18 cellular contexts compared by ENCODE assay signal in the genomic region with DNA sequence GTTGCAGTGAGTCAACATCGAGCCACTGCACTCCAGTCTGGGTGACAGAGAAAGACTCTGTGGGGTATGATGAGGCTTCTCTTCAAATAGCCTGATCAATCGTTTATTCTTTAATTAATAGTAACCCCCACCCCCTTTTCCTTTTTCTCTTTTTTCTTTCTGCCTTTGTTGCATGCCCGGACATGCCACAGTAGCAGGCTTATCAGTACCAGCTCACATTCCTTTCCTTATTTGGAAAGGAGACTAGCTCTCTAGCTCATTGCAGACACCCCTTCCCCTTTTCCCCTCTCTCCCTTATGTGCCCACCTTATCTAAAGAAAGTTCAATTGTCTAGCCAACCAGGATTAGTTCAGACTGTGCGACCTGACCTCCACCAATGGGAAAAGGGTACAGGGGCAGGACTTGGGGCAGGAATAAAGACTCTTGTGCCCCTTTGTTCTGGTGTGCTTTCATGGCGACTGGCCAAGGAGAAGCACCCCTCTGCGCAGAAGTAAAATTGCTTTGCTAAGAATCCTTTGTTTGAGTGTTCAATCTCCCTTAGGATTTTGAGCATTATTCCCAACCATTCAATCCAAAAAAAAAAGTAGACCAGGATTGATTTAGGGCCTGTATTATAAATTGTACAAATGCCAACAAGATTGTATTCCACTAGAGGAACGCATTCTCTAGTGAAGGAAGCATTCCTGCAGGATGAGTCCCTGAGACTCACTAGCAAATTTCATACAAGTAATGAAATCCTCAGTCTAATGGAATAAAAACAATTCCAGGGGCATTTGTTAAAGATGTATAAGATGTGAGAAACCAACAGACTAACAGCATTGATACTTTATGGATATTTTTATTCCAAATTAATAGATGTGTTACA.
DNase-seq lines count a peak whose midpoint lies in the region; ATAC-seq, FAIRE-seq and TF ChIP-seq lines count a peak whose summit lies in the region.
"Had no signal": no experiment of that assay in that cellular context is flagged by ENCODE, and none has a peak within 500 bp of the region (broad histone marks: within the 10 kb centered on the region; RNA-seq: fewer than 3 reads in every experiment).

No MANE protein-coding gene starts in this region.

- H2AK9ac ChIP-seq in IMR-90 (replicated peaks; ENCODE audit: low read depth, low read length, poor library complexity) = peak overlapping the region; percentile 91

- peaks cover 2% of the 10 kb centered on the region for H3K9me3 ChIP-seq in AG04450 (ENCODE audit: control insufficient read depth, insufficient read depth, low read length)
- 0 out of 2 replicates have a peak, but pooled peaks cover 2% of the 10 kb centered on the region for H3K9me3 ChIP-seq in IMR-90 (ENCODE audit: control insufficient read depth, insufficient read depth, low read length)
- no peaks in the 10 kb centered on the region for H3K9me3 ChIP-seq in vagina
- H3K9me3 ChIP-seq: SJCRH30 had no signal

- TF ChIP-seq CTCF in AG04450 (IDR thresholded peaks at IDR 0.05; ENCODE audit: low read depth, low read length) (no peak), IMR-90 (conservative IDR thresholded peaks at IDR 0.05; ENCODE audit: low read depth, low read length) (no peak), endothelial cell (IDR thresholded peaks at IDR 0.05; ENCODE audit: unreplicated experiment) (no peak), mesothelial cell of epicardium (IDR thresholded peaks at IDR 0.05; ENCODE audit: unreplicated experiment) (no peak), vagina (IDR thresholded peaks at IDR 0.05) (no peak)

- H3K27me3 Mint-ChIP-seq in endothelial cell (ENCODE audit: unreplicated experiment) (peaks cover 6% of the 10 kb centered on the region), mesothelial cell of epicardium (ENCODE audit: low read depth) (no peaks in the 10 kb centered on the region)
- H3K27me3 Mint-ChIP-seq: natural killer cell treated with Interleukin-12 subunit alpha and Interleukin-12 subunit beta and Interleukin-15 and Interleukin-18, amount 100 ng/mL, for 72 hours had no signal

- peaks cover 11% of the 10 kb centered on the region for H3K36me3 Mint-ChIP-seq in endothelial cell (ENCODE audit: low read depth, unreplicated experiment)
- H3K36me3 Mint-ChIP-seq in mesothelial cell of epicardium = no peaks in the 10 kb centered on the region
- H3K36me3 Mint-ChIP-seq: natural killer cell treated with Interleukin-12 subunit alpha and Interleukin-12 subunit beta and Interleukin-15 and Interleukin-18, amount 100 ng/mL, for 72 hours; stimulated activated effector memory CD8-positive, alpha-beta T cell treated with anti-CD3 and anti-CD28 coated beads, Interleukin-12 subunit alpha, Interleukin-12 subunit beta, amount 100 ng/mL, for 72 hours had no signal

- peak overlapping the region; percentile 98 for H4K5ac ChIP-seq in IMR-90 (ENCODE audit: low read depth, low read length)

- peak overlapping the region; percentile 99 for H2BK5ac ChIP-seq in IMR-90 (ENCODE audit: low read depth, low read length, poor library complexity, severe bottlenecking)

- H3K14ac ChIP-seq in IMR-90 (replicated peaks; ENCODE audit: low read depth, low read length) = peak overlapping the region; percentile 89

- H3K4me3 Mint-ChIP-seq in endothelial cell (ENCODE audit: unreplicated experiment) (no peak overlapping the region), mesothelial cell of epicardium (peak overlapping the region; percentile 71)
- H3K4me3 Mint-ChIP-seq: activated T-helper 17 cell treated with anti-CD3 and anti-CD28 coated beads, Interleukin-2, amount 50 U/mL, for 72 hours; natural killer cell treated with Interleukin-12 subunit alpha and Interleukin-12 subunit beta and Interleukin-15 and Interleukin-18, amount 100 ng/mL, for 72 hours; stimulated activated effector memory CD8-positive, alpha-beta T cell treated with anti-CD3 and anti-CD28 coated beads, Interleukin-12 subunit alpha, Interleukin-12 subunit beta, amount 100 ng/mL, for 72 hours had no signal

- no TSS peak for BruUV-seq in IMR-90 (replicated peaks; lab: Mats Ljungman, UMichigan)

- H2AK5ac ChIP-seq in IMR-90 (ENCODE audit: low read depth, low read length) = peak overlapping the region; percentile 71

- H3K4ac ChIP-seq in IMR-90 (ENCODE audit: low read depth, low read length) = peak overlapping the region; percentile 96

- POLR2A ChIA-PET in AG04450 (lab: Yijun Ruan, JAX) (interaction anchor here (1.1 to 1.2 kb wide), 2 partner anchors 11 to 86 kb away, joined by 3 to 4 read pairs; no protein-coding TSS in a partner anchor), IMR-90 (lab: Charles Lee; ENCODE audit: unreplicated experiment) (no interaction called here)

- no peak for TF ChIP-seq RAD21 in IMR-90 (IDR thresholded peaks at IDR 0.05; ENCODE audit: low read length)

- DNase-seq in AG04450 (ENCODE audit: low read depth, low spot score) = peak; percentile 38
- peak; percentile 78 for DNase-seq in IMR-90
- DNase-seq in endothelial cell (ENCODE audit: low spot score) = no peak
- DNase-seq in mesothelial cell of epicardium (ENCODE audit: low spot score in 2 of 2, unreplicated experiment in 2 of 2) = no peak
- no peak for DNase-seq in vagina (ENCODE audit: extremely low spot score in 2 of 2)
- no peak for DNase-seq in H54 (ENCODE audit: insufficient read length, low spot score)
- no peak for DNase-seq in central memory CD4-positive, alpha-beta T cell
- DNase-seq in T1000 (lab: John Stamatoyannopoulos, UW) = no peak
- DNase-seq: activated CD4-positive, alpha-beta T cell treated with anti-CD3 and anti-CD28 coated beads, Interleukin-2, amount 50 U/mL, for 48 hours; amniotic stem cell; NCI-H1092 treated with DMSO at 0.1 percent for 48 hours; sigmoid colon; SJCRH30 had no signal

- H3K36me3 ChIP-seq in IMR-90 (ENCODE audit: control insufficient read depth, insufficient read depth, low read length) = no peaks in the 10 kb centered on the region
- no peaks in the 10 kb centered on the region for H3K36me3 ChIP-seq in vagina
- H3K36me3 ChIP-seq: sigmoid colon, SJCRH30 had no signal

- peak overlapping the region; percentile 98 for H3K27ac Mint-ChIP-seq in endothelial cell (ENCODE audit: unreplicated experiment)
- H3K27ac Mint-ChIP-seq in mesothelial cell of epicardium = peak overlapping the region; percentile 89
- H3K27ac Mint-ChIP-seq: activated T-helper 17 cell treated with anti-CD3 and anti-CD28 coated beads, Interleukin-2, amount 50 U/mL, for 72 hours; natural killer cell treated with Interleukin-12 subunit alpha and Interleukin-12 subunit beta and Interleukin-15 and Interleukin-18, amount 100 ng/mL, for 72 hours; stimulated activated effector memory CD8-positive, alpha-beta T cell treated with anti-CD3 and anti-CD28 coated beads, Interleukin-12 subunit alpha, Interleukin-12 subunit beta, amount 100 ng/mL, for 72 hours had no signal

- H3K9ac ChIP-seq in IMR-90 (ENCODE audit: low read depth, low read length) = peak overlapping the region; percentile 91

- H2BK20ac ChIP-seq in IMR-90 (ENCODE audit: low read depth, low read length) = peak overlapping the region; percentile 94; the same call in 1 of the 2 replicates

- intact Hi-C loops in IMR-90 (cut with micrococcal nuclease) (no loop called here), vagina (cut with DNase I) (no loop called here)

- in situ Hi-C loops in IMR-90 (cut with MboI; ENCODE audit: low sequenced_read_pairs) = no loop called here

- H3K4me3 ChIP-seq in AG04450 (ENCODE audit: low read depth, low read length) = peak overlapping the region; percentile 23
- no peak overlapping the region; the same call in 1 of the 2 replicates for H3K4me3 ChIP-seq in IMR-90 (ENCODE audit: insufficient read depth, low read depth, low read length)
- H3K4me3 ChIP-seq in vagina = no peak overlapping the region
- H3K4me3 ChIP-seq: sigmoid colon, SJCRH30 had no signal

- peak overlapping the region; percentile 91 to 97 for H4K8ac ChIP-seq in IMR-90 (ENCODE audit: low read depth in 2 of 2, low read length in 2 of 2)

- no peak overlapping the region for H2AFZ ChIP-seq in IMR-90 (replicated peaks; ENCODE audit: low read length, poor library complexity)

- peak overlapping the region; percentile 76 for H3K4me2 ChIP-seq in IMR-90 (ENCODE audit: low read depth, low read length)

- 0 out of 4 replicates have a peak, but pooled peaks cover 0 to 5% of the 10 kb centered on the region in 2 experiments for H3K79me1 ChIP-seq in IMR-90 (ENCODE audit: low read depth in 1 of 2, low read length in 2 of 2)

- WGBS in IMR-90 (ENCODE audit: extremely low coverage in 2 of 2, insufficient read length in 1 of 2), 2 experiments = no CpG with 5 or more reads among the region's 7 CpGs

- H3K4me1 Mint-ChIP-seq in endothelial cell (ENCODE audit: unreplicated experiment) (peaks cover 22% of the 10 kb centered on the region), mesothelial cell of epicardium (peaks cover 36% of the 10 kb centered on the region)
- H3K4me1 Mint-ChIP-seq: activated T-helper 17 cell treated with anti-CD3 and anti-CD28 coated beads, Interleukin-2, amount 50 U/mL, for 72 hours; stimulated activated effector memory CD8-positive, alpha-beta T cell treated with anti-CD3 and anti-CD28 coated beads, Interleukin-12 subunit alpha, Interleukin-12 subunit beta, amount 100 ng/mL, for 72 hours had no signal

- no peak for FAIRE-seq in H54 (lab: Jason Lieb, UNC)
- FAIRE-seq: GM18507 had no signal

- peak overlapping the region; percentile 99 for H2BK120ac ChIP-seq in IMR-90 (ENCODE audit: low read depth, low read length)

- CTCF ChIA-PET in AG04450 (lab: Charles Lee) = interaction anchor here (0.6 to 0.9 kb wide), 2 partner anchors 98 to 135 kb away, joined by 3 to 4 read pairs; no protein-coding TSS in a partner anchor
- CTCF ChIA-PET in IMR-90 (lab: Yijun Ruan, JAX) = no interaction called here

- no peaks in the 10 kb centered on the region for H3K9me1 ChIP-seq in IMR-90 (ENCODE audit: insufficient read depth, low read length)

- TF ChIP-seq POLR2A in IMR-90 (IDR thresholded peaks at IDR 0.05; ENCODE audit: low read depth, low read length) (no peak), vagina (IDR thresholded peaks at IDR 0.05) (no peak), H54 (IDR thresholded peaks at IDR 0.05; ENCODE audit: low read depth, low read length) (no peak)

- H2BK15ac ChIP-seq in IMR-90 (ENCODE audit: low read depth, low read length) = no peak overlapping the region

- H4K20me1 ChIP-seq in IMR-90 (ENCODE audit: insufficient read depth, low read length) = no peaks in the 10 kb centered on the region

- H3K18ac ChIP-seq in IMR-90 (ENCODE audit: low read depth, low read length) = peak overlapping the region; percentile 99

- no peaks in the 10 kb centered on the region for H3K27me3 ChIP-seq in AG04450 (ENCODE audit: control insufficient read depth, insufficient read depth, low read length)
- H3K27me3 ChIP-seq in IMR-90 (ENCODE audit: control insufficient read depth, insufficient read depth, low read length) = no peaks in the 10 kb centered on the region
- no peaks in the 10 kb centered on the region for H3K27me3 ChIP-seq in vagina
- H3K27me3 ChIP-seq: SJCRH30 had no signal

- H3K4me1 ChIP-seq in IMR-90 (ENCODE audit: control insufficient read depth, insufficient read depth, low read length) (peaks cover 10% of the 10 kb centered on the region; the same call in 1 of the 2 replicates), vagina (no peaks in the 10 kb centered on the region)
- H3K4me1 ChIP-seq: sigmoid colon, SJCRH30 had no signal

- H3K27ac ChIP-seq in AG04450 (ENCODE audit: low read depth, low read length) = peak overlapping the region; percentile 91
- H3K27ac ChIP-seq in IMR-90 (ENCODE audit: insufficient read depth, low read length) = peak overlapping the region; percentile 100
- H3K27ac ChIP-seq in vagina = no peak overlapping the region
- H3K27ac ChIP-seq: SJCRH30 had no signal

- H3K56ac ChIP-seq in IMR-90 (ENCODE audit: extremely low read depth, insufficient read depth, low read length) = peak overlapping the region; percentile 90

- dilution Hi-C loops in IMR-90 (cut with HindIII; ENCODE audit: low sequenced_read_pairs, unreplicated experiment) = no loop called here

- peak; percentile 35 for ATAC-seq in IMR-90 (ENCODE audit: low read depth)
- ATAC-seq: activated T-helper 17 cell treated with anti-CD3 and anti-CD28 coated beads, Interleukin-2, amount 50 U/mL, for 72 hours; left lobe of liver; natural killer cell treated with Interleukin-12 subunit alpha and Interleukin-12 subunit beta and Interleukin-15 and Interleukin-18, amount 100 ng/mL, for 72 hours; stimulated activated effector memory CD8-positive, alpha-beta T cell treated with anti-CD3 and anti-CD28 coated beads, Interleukin-12 subunit alpha, Interleukin-12 subunit beta, amount 100 ng/mL, for 72 hours had no signal

- peak overlapping the region; percentile 91 for H3K23ac ChIP-seq in IMR-90 (ENCODE audit: low read depth, low read length)

- H3K9me3 Mint-ChIP-seq in endothelial cell (ENCODE audit: unreplicated experiment) (no peaks in the 10 kb centered on the region), mesothelial cell of epicardium (peaks cover 12% of the 10 kb centered on the region)

- peak overlapping the region; percentile 99 for H4K91ac ChIP-seq in IMR-90 (ENCODE audit: insufficient read depth, low read depth, low read length)

Comparison
In these comparisons a context has a peak if more than half of its experiments do, and no peak if none do; other contexts are left out.
1. DNase-seq: peak in AG04450 (single experiment) and IMR-90 (single experiment); none in endothelial cell (single experiment), mesothelial cell of epicardium (0 of 2), vagina (0 of 2), H54 (single experiment), central memory CD4-positive, alpha-beta T cell (single experiment) and T1000 (single experiment).